8 cellular contexts compared by ENCODE assay signal in the genomic region with DNA sequence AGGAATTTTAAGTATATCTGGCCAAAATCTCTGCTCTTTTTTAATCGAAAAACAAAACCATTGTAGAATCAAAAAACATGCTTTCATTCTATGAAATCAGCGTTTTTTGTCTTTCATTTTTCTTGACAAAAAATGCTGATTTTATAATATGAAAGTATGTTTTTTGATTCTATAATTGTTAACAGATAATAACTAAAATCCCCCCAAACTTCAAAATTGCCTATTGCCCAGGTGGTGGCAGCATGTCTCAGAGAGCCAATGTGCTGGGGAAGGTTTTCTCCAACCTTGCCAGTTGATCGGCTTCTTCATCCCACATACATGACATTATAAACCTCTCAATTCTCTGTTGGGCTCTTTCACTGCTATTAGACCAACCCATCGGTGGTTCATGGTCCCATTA. TPM values are rescaled to one million over a fixed set of nuclear protein-coding genes. Genes with fewer than 3 reads are reported as not detected.
DNase-seq lines count a peak whose midpoint lies in the region; ATAC-seq and TF ChIP-seq lines count a peak whose summit lies in the region.

No MANE protein-coding gene starts in this region.

- peaks cover 21% of the 10 kb centered on the region for H3K4me1 Mint-ChIP-seq in activated T-cell treated with anti-CD3 and anti-CD28 coated beads, Interleukin-2, amount 50 U/mL, for 24 hours (ENCODE audit: low read depth)

- peak; percentile 48 for TF ChIP-seq CTCF in AG10803 (conservative IDR thresholded peaks at IDR 0.05; ENCODE audit: low read length)

- H3K27me3 Mint-ChIP-seq in activated T-cell treated with anti-CD3 and anti-CD28 coated beads, Interleukin-2, amount 50 U/mL, for 24 hours, result no peaks in the 10 kb centered on the region

- no peak overlapping the region for H3K27ac ChIP-seq in GM23248

- ATAC-seq in esophagus mucosa (no peak), HG03565 (IDR thresholded peaks at IDR 0.05; ENCODE audit: unreplicated experiment) (no peak), GM18873 (IDR thresholded peaks at IDR 0.05; ENCODE audit: low FRiP score, unreplicated experiment) (no peak)

- H3K4me3 ChIP-seq in AG10803 (ENCODE audit: low read length), result no peak overlapping the region
- H3K4me3 ChIP-seq in GM23248, result no peak overlapping the region

- no peak overlapping the region for H3K4me2 ChIP-seq in GM23248 (ENCODE audit: unreplicated experiment)

- no peaks in the 10 kb centered on the region for H3K9me3 ChIP-seq in GM23248 (ENCODE audit: low read depth)

- in situ Hi-C loops in GM23248 (cut with MboI), result loop anchor here (10.0 to 25.0 kb wide), 2 partner anchors 157 to 495 kb away; no protein-coding TSS in a partner anchor

- H3K27me3 ChIP-seq in GM23248 (replicated peaks; ENCODE audit: insufficient read depth), result no peaks in the 10 kb centered on the region

- H3K36me3 ChIP-seq in GM23248 (ENCODE audit: low read depth), result no peaks in the 10 kb centered on the region

- 64 to 68% methylated on average over 4 of the region's 4 CpGs for WGBS in GM23248 (ENCODE audit: low coverage in 1 of 2, low lambda C conversion rate in 2 of 2, missing lambda C conversion rate in 2 of 2), 2 experiments

- H3F3A ChIP-seq in GM23248 (ENCODE audit: insufficient read depth), result no peaks in the 10 kb centered on the region

- H3K4me3 Mint-ChIP-seq in activated T-cell treated with anti-CD3 and anti-CD28 coated beads, Interleukin-2, amount 50 U/mL, for 24 hours, result no peak overlapping the region

- H2AFZ ChIP-seq in GM23248, result no peak overlapping the region

- H3K27ac Mint-ChIP-seq in activated T-cell treated with anti-CD3 and anti-CD28 coated beads, Interleukin-2, amount 50 U/mL, for 24 hours, result no peak overlapping the region

- peaks cover 9% of the 10 kb centered on the region for H3K9me3 Mint-ChIP-seq in activated T-cell treated with anti-CD3 and anti-CD28 coated beads, Interleukin-2, amount 50 U/mL, for 24 hours

- H4K20me1 ChIP-seq in GM23248 (ENCODE audit: insufficient read depth), result no peaks in the 10 kb centered on the region

- H3K4me1 ChIP-seq in GM23248 (ENCODE audit: insufficient read depth), result peaks cover 8% of the 10 kb centered on the region

- H3K9ac ChIP-seq in GM23248, result no peak overlapping the region

- DNase-seq in AG10803 (ENCODE audit: low read depth) (peak; percentile 55), GM23248 (peak; percentile 56), UCSD-AML1 (lab: John Stamatoyannopoulos, UW; ENCODE audit: unreplicated experiment) (peak; percentile 19), kidney glomerular epithelial cell (lab: John Stamatoyannopoulos, UW) (peak; percentile 3)
- no peak for DNase-seq in activated T-cell treated with anti-CD3 and anti-CD28 coated beads, Interleukin-2, amount 50 U/mL, for 24 hours

- H3K9me2 ChIP-seq in GM23248 (ENCODE audit: insufficient read depth), result no peaks in the 10 kb centered on the region

- H3K79me2 ChIP-seq in GM23248 (ENCODE audit: insufficient read depth), result peaks cover 27% of the 10 kb centered on the region

- H3K36me3 Mint-ChIP-seq in activated T-cell treated with anti-CD3 and anti-CD28 coated beads, Interleukin-2, amount 50 U/mL, for 24 hours (ENCODE audit: low read depth), result peaks cover 10% of the 10 kb centered on the region

RNA-seq across cellular contexts. Expression of a gene that starts 5.1 kb away (rescaled TPM):
- total RNA-seq in GM23248 (2014; rRNA removed; shearing (Covaris generic)), result 39.6 and 42.5 TPM in 2 replicates
- polyA plus RNA-seq in GM23248 (2016; fragmentation: Nextera tagmentation; extraction: Ambion mirVana), result 58.8 and 61.5 TPM in 2 replicates
- 54.7 TPM for total RNA-seq in esophagus mucosa
